In genomic region chr11:63938481-63939350, GRCh38 we compare ENCODE assay signal across 8 cellular contexts. TPM values are rescaled to one million over a fixed set of nuclear protein-coding genes. Genes with fewer than 3 reads are reported as not detected.
A peak's percentile ranks its signal among the peaks of the same experiment; 100 is the strongest.
DNase-seq lines count a peak whose midpoint lies in the region; ATAC-seq, FAIRE-seq and TF ChIP-seq lines count a peak whose summit lies in the region.

Gene NAA40 (plus strand): TSS chr11:63939002. CDS start chr11:63939097, 95 bp downstream.

- intact Hi-C loops in left cardiac atrium (cut with DNase I): no loop called here
- intact Hi-C loops in psoas muscle (cut with DNase I): loop anchor here in 1 of 2 donors (2.0 kb wide), 1 partner anchor 20 kb away; no protein-coding TSS in a partner anchor

- FAIRE-seq in urothelium cell line (lab: Jason Lieb, UNC): peak; percentile 89

- peak; percentile 63 for TF ChIP-seq POLR2A in GM15510 (IDR thresholded peaks at IDR 0.05; ENCODE audit: borderline replicate concordance, extremely low read depth, insufficient read length)

- H3K4me1 ChIP-seq in psoas muscle: peaks cover 7% of the 10 kb centered on the region

- no peak for TF ChIP-seq CTCF in psoas muscle (IDR thresholded peaks at IDR 0.05)

- peak within 1 kb of the TSS; percentile 82 for H3K27ac ChIP-seq in psoas muscle

- 0 to 1% (median 0%) methylated on average over 41 to 84 of the region's 86 CpGs for WGBS in psoas muscle, 3 donors

- peak; percentile 92 for DNase-seq in NCI-H146 treated with DMSO at 0.1 percent for 48 hours (lab: John Stamatoyannopoulos, UW; ENCODE audit: unreplicated experiment)
- DNase-seq in T-helper 1 cell: peak; percentile 83 to 98 (median 91)
- peak; percentile 92 for DNase-seq in amniotic epithelial cell (ENCODE audit: low read depth)
- peak; percentile 94 for DNase-seq in left cardiac atrium
- peak; percentile 91 to 96 for DNase-seq in psoas muscle
- DNase-seq in urothelium cell line (ENCODE audit: low spot score): peak; percentile 99

- peak within 1 kb of the TSS; percentile 79 for H3K4me3 ChIP-seq in psoas muscle

- H3K36me3 ChIP-seq in psoas muscle (ENCODE audit: insufficient read depth in 1 of 2, low read depth in 1 of 2): no peaks in the 10 kb centered on the region

- peak; percentile 88 for ATAC-seq in HG02884 (IDR thresholded peaks at IDR 0.05; ENCODE audit: unreplicated experiment)
- peak; percentile 96 to 98 for ATAC-seq in left cardiac atrium
- peak; percentile 94 to 98 (median 96) for ATAC-seq in psoas muscle

- H3K9me3 ChIP-seq in psoas muscle: no peaks in the 10 kb centered on the region

- H3K27me3 ChIP-seq in psoas muscle (ENCODE audit: insufficient read depth in 3 of 3, low read length in 2 of 3): no peaks in the 10 kb centered on the region

RNA-seq across cellular contexts. Expression of gene NAA40, which starts in this region (rescaled TPM):
- 10 to 100 TPM; 26.0 to 29.1 TPM for total RNA-seq in left cardiac atrium
- total RNA-seq in psoas muscle: 10 to 100 TPM in 1 of 4 donors, 1 to 10 TPM in 3; 5.4 to 13.7 (median 7.8) TPM
- 10 to 100 TPM in 1 of 3 donors, 1 to 10 TPM in 2; 4.6 to 10.5 (median 7.6) TPM for polyA plus RNA-seq in psoas muscle

Comparison
In these comparisons a context has a peak if more than half of its experiments do, and no peak if none do; other contexts are left out.
1. Peak in every context shown above with its lines: DNase-seq, ATAC-seq, H3K4me3 ChIP-seq and H3K27ac ChIP-seq.